17 cellular contexts compared by ENCODE assay signal in genomic region chr11:116035972-116036371, GRCh38.
DNase-seq lines count a peak whose midpoint lies in the region; ATAC-seq and TF ChIP-seq lines count a peak whose summit lies in the region.
"Had no signal": no experiment of that assay in that cellular context is flagged by ENCODE, and none has a peak within 500 bp of the region (broad histone marks: within the 10 kb centered on the region; RNA-seq: fewer than 3 reads in every experiment).

No MANE protein-coding gene starts in this region.

- no peak for ATAC-seq in GM18873 (IDR thresholded peaks at IDR 0.05; ENCODE audit: low FRiP score, unreplicated experiment)
- ATAC-seq: sciatic nerve had no signal

- H3K9me3 Mint-ChIP-seq in glutamatergic neuron (ENCODE audit: unreplicated experiment), result peaks cover 18% of the 10 kb centered on the region
- H3K9me3 Mint-ChIP-seq: T-helper 2 cell treated with Interferon-gamma antibody and Interleukin-4, amounts not matched to agents 5 μg/mL and 100 μg/mL, for 36 hours had no signal

- no peaks in the 10 kb centered on the region for H3K36me3 Mint-ChIP-seq in glutamatergic neuron (ENCODE audit: unreplicated experiment)

- H3K4me1 Mint-ChIP-seq in glutamatergic neuron (ENCODE audit: low read depth, unreplicated experiment), result peaks cover 56% of the 10 kb centered on the region

- peaks cover 14% of the 10 kb centered on the region for H3K27me3 Mint-ChIP-seq in glutamatergic neuron (ENCODE audit: unreplicated experiment)

- no peak overlapping the region for H3K27ac ChIP-seq in dorsolateral prefrontal cortex
- H3K27ac ChIP-seq: coronary artery, neutrophil, RWPE1 had no signal

- H3K27ac Mint-ChIP-seq in glutamatergic neuron (ENCODE audit: unreplicated experiment), result peak overlapping the region; percentile 86
- H3K27ac Mint-ChIP-seq: T-helper 2 cell treated with Interferon-gamma antibody and Interleukin-4, amounts not matched to agents 5 μg/mL and 100 μg/mL, for 36 hours had no signal

- peak overlapping the region; percentile 12 for H3K4me3 Mint-ChIP-seq in glutamatergic neuron (ENCODE audit: unreplicated experiment)
- H3K4me3 Mint-ChIP-seq: T-helper 2 cell treated with Interferon-gamma antibody and Interleukin-4, amounts not matched to agents 5 μg/mL and 100 μg/mL, for 36 hours had no signal

- no peak overlapping the region for H3K4me3 ChIP-seq in dorsolateral prefrontal cortex
- H3K4me3 ChIP-seq: coronary artery had no signal

- intact Hi-C loops in dorsolateral prefrontal cortex (cut with DNase I), result loop anchor here in 1 of 2 donors (10.0 kb wide), 1 partner anchor 881 kb away; no protein-coding TSS in a partner anchor

- peak; percentile 97 for DNase-seq in DMS79 treated with DMSO at 0.1 percent for 48 hours (lab: John Stamatoyannopoulos, UW)
- DNase-seq in NCI-H146 (lab: John Stamatoyannopoulos, UW), result peak; percentile 99
- DNase-seq in NCI-H510A (lab: John Stamatoyannopoulos, UW), result peak; percentile 98
- peak; percentile 74 for DNase-seq in glutamatergic neuron
- DNase-seq in activated naive CD4-positive, alpha-beta T cell (lab: John Stamatoyannopoulos, UW), result no peak
- no peak for DNase-seq in stimulated activated CD4-positive, alpha-beta T cell treated with anti-CD3 and anti-CD28 coated beads, Interleukin-2, amount 100 ng/mL, for 24 hours
- DNase-seq in dorsolateral prefrontal cortex, result no peak
- DNase-seq: activated CD4-positive, alpha-beta T cell treated with anti-CD3 and anti-CD28 coated beads for 1 hour; islet precursor cell; stimulated activated CD4-positive, alpha-beta T cell treated with anti-CD3 and anti-CD28 coated beads, Interleukin-2, amount 100 ng/mL, for 48 hours; stimulated activated CD8-positive, alpha-beta memory T cell treated with anti-CD3 and anti-CD28 coated beads, Interleukin-4, amount 100 ng/mL, for 48 hours had no signal

- H3K27me3 ChIP-seq in dorsolateral prefrontal cortex, result peaks cover 0 to 15% (median 0%) of the 10 kb centered on the region in 45 donors
- H3K27me3 ChIP-seq: neutrophil had no signal

- no peak for TF ChIP-seq CTCF in glutamatergic neuron (IDR thresholded peaks at IDR 0.05; ENCODE audit: partially characterized antibody, unreplicated experiment)
- no peak for TF ChIP-seq CTCF in dorsolateral prefrontal cortex (IDR thresholded peaks at IDR 0.05 in 54 of 56, conservative IDR thresholded peaks at IDR 0.05 in 2 of 56; ENCODE audit: low read depth in 1 of 56, partially characterized antibody in 56 of 56)

Comparison
In these comparisons a context has a peak if more than half of its experiments do, and no peak if none do; other contexts are left out.
1. DNase-seq: peak in DMS79 treated with DMSO at 0.1 percent for 48 hours (single experiment), NCI-H146 (single experiment), NCI-H510A (single experiment) and glutamatergic neuron (single experiment); none in activated naive CD4-positive, alpha-beta T cell (0 of 4), stimulated activated CD4-positive, alpha-beta T cell treated with anti-CD3 and anti-CD28 coated beads, Interleukin-2, amount 100 ng/mL, for 24 hours (0 of 2) and dorsolateral prefrontal cortex (0 of 10).